In the genomic region with DNA sequence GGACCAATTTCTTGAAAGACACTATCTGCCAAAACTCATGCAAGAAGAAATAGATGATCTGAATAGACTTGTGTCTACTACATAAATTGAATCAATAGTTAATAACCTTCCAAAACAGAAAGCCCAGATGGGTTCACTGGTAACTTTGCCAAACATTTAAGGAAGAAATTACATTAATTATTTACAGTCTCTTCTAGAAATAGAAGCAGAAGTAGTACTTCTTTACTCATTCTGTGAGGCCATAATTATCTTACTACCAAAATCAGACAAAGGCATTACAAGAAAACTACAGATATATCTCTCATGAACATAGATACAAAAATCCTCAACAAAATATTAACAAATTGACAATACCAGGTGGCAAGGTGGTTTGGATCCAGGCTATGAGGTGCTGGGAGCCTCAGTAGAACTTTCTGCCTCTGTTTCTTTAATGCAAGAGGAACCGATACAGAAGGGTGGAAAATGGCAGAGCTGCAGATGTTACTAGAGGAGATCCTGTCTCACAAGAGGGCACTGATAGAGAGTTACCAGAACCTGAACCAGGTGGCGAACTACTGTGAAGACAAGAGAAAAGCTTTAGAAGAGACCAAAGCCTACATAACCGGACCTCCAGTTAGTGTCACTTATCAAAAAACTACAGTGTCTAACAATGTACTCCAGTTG, we compare ENCODE assay signal across 1 cellular context.
A peak's percentile ranks its signal among the peaks of the same experiment; 100 is the strongest.
TF ChIP-seq lines count a peak whose summit lies in the region.

No MANE protein-coding gene starts in this region.

TF ChIP-seq in GM12878, 131 proteins besides CTCF, POLR2A, EP300 and RAD21 (continued from another document and continues in another):
- TF ChIP-seq PRDM15 (CRISPR knock-in tag; IDR thresholded peaks at IDR 0.05) (no peak), NFXL1 (IDR thresholded peaks at IDR 0.05; ENCODE audit: borderline replicate concordance) (no peak), RUNX3 (IDR thresholded peaks at IDR 0.05; ENCODE audit: low read length) (no peak), TBL1XR1 (IDR thresholded peaks at IDR 0.05; ENCODE audit: low read depth, low read length) (no peak), LARP7 (IDR thresholded peaks at IDR 0.05) (no peak), RBBP5 (conservative IDR thresholded peaks at IDR 0.05) (no peak), JUND (IDR thresholded peaks at IDR 0.05; ENCODE audit: low read depth, low read length) (peak; percentile 42; the same call in 1 of the 2 replicates), CHD1 (IDR thresholded peaks at IDR 0.05; ENCODE audit: low read depth, low read length) (no peak), NR2C1 (IDR thresholded peaks at IDR 0.05) (no peak), STAT3 (IDR thresholded peaks at IDR 0.05; ENCODE audit: low read depth, low read length) (no peak), ZBED1 (IDR thresholded peaks at IDR 0.05; ENCODE audit: borderline replicate concordance) (no peak), SPI1 (IDR thresholded peaks at IDR 0.05; ENCODE audit: borderline replicate concordance, insufficient read depth, low read depth, low read length) (peak; percentile 45; the same call in 1 of the 2 replicates), HDGF (IDR thresholded peaks at IDR 0.05) (no peak), ZSCAN29 (IDR thresholded peaks at IDR 0.05) (no peak), ZNF687 (IDR thresholded peaks at IDR 0.05) (0 out of 2 replicates have a peak, but pooled peaks have one; percentile 20), TCF3 (IDR thresholded peaks at IDR 0.05; ENCODE audit: borderline replicate concordance, insufficient read depth, low read depth, low read length) (no peak), YY1 (IDR thresholded peaks at IDR 0.05; ENCODE audit: low read depth, low read length) (no peak), MTA2 (IDR thresholded peaks at IDR 0.05; ENCODE audit: low read depth) (peak; percentile 94), NBN (IDR thresholded peaks at IDR 0.05) (peak; percentile 41; the same call in 1 of the 2 replicates), SMARCA5 (IDR thresholded peaks at IDR 0.05) (0 out of 2 replicates have a peak, but pooled peaks have one; percentile 25), BACH1 (IDR thresholded peaks at IDR 0.05; ENCODE audit: borderline replicate concordance) (0 out of 2 replicates have a peak, but pooled peaks have one; percentile 42), EED (IDR thresholded peaks at IDR 0.05; ENCODE audit: low read depth) (no peak), SP1 (IDR thresholded peaks at IDR 0.05; ENCODE audit: low read depth, low read length) (no peak), CEBPB (IDR thresholded peaks at IDR 0.05; ENCODE audit: borderline replicate concordance in 1 of 2, low read depth in 2 of 2, low read length in 2 of 2) (no peak), RFX5 (IDR thresholded peaks at IDR 0.05; ENCODE audit: low read depth, low read length) (no peak), IKZF2 (IDR thresholded peaks at IDR 0.05) (peak; percentile 36 to 39; a peak in 2 of 4 replicates), PML (IDR thresholded peaks at IDR 0.05; ENCODE audit: low read length) (no peak)
- TF ChIP-seq, protein P1, sequence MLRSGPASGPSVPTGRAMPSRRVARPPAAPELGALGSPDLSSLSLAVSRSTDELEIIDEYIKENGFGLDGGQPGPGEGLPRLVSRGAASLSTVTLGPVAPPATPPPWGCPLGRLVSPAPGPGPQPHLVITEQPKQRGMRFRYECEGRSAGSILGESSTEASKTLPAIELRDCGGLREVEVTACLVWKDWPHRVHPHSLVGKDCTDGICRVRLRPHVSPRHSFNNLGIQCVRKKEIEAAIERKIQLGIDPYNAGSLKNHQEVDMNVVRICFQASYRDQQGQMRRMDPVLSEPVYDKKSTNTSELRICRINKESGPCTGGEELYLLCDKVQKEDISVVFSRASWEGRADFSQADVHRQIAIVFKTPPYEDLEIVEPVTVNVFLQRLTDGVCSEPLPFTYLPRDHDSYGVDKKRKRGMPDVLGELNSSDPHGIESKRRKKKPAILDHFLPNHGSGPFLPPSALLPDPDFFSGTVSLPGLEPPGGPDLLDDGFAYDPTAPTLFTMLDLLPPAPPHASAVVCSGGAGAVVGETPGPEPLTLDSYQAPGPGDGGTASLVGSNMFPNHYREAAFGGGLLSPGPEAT (IDR thresholded peaks at IDR 0.05; ENCODE audit: low read depth) = 0 out of 2 replicates have a peak, but pooled peaks have one; percentile 38
- TF ChIP-seq, protein P2, sequence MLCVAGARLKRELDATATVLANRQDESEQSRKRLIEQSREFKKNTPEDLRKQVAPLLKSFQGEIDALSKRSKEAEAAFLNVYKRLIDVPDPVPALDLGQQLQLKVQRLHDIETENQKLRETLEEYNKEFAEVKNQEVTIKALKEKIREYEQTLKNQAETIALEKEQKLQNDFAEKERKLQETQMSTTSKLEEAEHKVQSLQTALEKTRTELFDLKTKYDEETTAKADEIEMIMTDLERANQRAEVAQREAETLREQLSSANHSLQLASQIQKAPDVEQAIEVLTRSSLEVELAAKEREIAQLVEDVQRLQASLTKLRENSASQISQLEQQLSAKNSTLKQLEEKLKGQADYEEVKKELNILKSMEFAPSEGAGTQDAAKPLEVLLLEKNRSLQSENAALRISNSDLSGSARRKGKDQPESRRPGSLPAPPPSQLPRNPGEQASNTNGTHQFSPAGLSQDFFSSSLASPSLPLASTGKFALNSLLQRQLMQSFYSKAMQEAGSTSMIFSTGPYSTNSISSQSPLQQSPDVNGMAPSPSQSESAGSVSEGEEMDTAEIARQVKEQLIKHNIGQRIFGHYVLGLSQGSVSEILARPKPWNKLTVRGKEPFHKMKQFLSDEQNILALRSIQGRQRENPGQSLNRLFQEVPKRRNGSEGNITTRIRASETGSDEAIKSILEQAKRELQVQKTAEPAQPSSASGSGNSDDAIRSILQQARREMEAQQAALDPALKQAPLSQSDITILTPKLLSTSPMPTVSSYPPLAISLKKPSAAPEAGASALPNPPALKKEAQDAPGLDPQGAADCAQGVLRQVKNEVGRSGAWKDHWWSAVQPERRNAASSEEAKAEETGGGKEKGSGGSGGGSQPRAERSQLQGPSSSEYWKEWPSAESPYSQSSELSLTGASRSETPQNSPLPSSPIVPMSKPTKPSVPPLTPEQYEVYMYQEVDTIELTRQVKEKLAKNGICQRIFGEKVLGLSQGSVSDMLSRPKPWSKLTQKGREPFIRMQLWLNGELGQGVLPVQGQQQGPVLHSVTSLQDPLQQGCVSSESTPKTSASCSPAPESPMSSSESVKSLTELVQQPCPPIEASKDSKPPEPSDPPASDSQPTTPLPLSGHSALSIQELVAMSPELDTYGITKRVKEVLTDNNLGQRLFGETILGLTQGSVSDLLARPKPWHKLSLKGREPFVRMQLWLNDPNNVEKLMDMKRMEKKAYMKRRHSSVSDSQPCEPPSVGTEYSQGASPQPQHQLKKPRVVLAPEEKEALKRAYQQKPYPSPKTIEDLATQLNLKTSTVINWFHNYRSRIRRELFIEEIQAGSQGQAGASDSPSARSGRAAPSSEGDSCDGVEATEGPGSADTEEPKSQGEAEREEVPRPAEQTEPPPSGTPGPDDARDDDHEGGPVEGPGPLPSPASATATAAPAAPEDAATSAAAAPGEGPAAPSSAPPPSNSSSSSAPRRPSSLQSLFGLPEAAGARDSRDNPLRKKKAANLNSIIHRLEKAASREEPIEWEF (IDR thresholded peaks at IDR 0.05; ENCODE audit: insufficient replicate concordance, low read depth, low read length) = peak; percentile 66
- TF ChIP-seq, protein P3, sequence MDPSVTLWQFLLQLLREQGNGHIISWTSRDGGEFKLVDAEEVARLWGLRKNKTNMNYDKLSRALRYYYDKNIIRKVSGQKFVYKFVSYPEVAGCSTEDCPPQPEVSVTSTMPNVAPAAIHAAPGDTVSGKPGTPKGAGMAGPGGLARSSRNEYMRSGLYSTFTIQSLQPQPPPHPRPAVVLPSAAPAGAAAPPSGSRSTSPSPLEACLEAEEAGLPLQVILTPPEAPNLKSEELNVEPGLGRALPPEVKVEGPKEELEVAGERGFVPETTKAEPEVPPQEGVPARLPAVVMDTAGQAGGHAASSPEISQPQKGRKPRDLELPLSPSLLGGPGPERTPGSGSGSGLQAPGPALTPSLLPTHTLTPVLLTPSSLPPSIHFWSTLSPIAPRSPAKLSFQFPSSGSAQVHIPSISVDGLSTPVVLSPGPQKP (IDR thresholded peaks at IDR 0.05; ENCODE audit: low read depth, low read length) = no peak
- TF ChIP-seq, protein P4, sequence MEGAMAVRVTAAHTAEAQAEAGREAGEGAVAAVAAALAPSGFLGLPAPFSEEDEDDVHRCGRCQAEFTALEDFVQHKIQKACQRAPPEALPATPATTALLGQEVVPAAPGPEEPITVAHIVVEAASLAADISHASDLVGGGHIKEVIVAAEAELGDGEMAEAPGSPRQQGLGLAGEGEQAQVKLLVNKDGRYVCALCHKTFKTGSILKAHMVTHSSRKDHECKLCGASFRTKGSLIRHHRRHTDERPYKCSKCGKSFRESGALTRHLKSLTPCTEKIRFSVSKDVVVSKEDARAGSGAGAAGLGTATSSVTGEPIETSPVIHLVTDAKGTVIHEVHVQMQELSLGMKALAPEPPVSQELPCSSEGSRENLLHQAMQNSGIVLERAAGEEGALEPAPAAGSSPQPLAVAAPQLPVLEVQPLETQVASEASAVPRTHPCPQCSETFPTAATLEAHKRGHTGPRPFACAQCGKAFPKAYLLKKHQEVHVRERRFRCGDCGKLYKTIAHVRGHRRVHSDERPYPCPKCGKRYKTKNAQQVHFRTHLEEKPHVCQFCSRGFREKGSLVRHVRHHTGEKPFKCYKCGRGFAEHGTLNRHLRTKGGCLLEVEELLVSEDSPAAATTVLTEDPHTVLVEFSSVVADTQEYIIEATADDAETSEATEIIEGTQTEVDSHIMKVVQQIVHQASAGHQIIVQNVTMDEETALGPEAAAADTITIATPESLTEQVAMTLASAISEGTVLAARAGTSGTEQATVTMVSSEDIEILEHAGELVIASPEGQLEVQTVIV (IDR thresholded peaks at IDR 0.05; ENCODE audit: borderline replicate concordance, partially characterized antibody) = no peak
- TF ChIP-seq, protein P5, sequence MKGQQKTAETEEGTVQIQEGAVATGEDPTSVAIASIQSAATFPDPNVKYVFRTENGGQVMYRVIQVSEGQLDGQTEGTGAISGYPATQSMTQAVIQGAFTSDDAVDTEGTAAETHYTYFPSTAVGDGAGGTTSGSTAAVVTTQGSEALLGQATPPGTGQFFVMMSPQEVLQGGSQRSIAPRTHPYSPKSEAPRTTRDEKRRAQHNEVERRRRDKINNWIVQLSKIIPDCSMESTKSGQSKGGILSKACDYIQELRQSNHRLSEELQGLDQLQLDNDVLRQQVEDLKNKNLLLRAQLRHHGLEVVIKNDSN (IDR thresholded peaks at IDR 0.05; ENCODE audit: borderline replicate concordance, extremely low read length, insufficient read depth, low read depth, low read length) = no peak
- TF ChIP-seq, protein P6, sequence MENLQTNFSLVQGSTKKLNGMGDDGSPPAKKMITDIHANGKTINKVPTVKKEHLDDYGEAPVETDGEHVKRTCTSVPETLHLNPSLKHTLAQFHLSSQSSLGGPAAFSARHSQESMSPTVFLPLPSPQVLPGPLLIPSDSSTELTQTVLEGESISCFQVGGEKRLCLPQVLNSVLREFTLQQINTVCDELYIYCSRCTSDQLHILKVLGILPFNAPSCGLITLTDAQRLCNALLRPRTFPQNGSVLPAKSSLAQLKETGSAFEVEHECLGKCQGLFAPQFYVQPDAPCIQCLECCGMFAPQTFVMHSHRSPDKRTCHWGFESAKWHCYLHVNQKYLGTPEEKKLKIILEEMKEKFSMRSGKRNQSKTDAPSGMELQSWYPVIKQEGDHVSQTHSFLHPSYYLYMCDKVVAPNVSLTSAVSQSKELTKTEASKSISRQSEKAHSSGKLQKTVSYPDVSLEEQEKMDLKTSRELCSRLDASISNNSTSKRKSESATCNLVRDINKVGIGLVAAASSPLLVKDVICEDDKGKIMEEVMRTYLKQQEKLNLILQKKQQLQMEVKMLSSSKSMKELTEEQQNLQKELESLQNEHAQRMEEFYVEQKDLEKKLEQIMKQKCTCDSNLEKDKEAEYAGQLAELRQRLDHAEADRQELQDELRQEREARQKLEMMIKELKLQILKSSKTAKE (IDR thresholded peaks at IDR 0.05; ENCODE audit: low read depth, poor library complexity, severe bottlenecking) = peak; percentile 28
